Comparison of ENCODE assay signal across 20 cellular contexts in genomic region chr2:236673823-236674185, GRCh38.
"Had no signal": no experiment of that assay in that cellular context is flagged by ENCODE, and none has a peak within 500 bp of the region (broad histone marks: within the 10 kb centered on the region; RNA-seq: fewer than 3 reads in every experiment).

No MANE protein-coding gene starts in this region.

- H3K9me3 ChIP-seq: esophagus squamous epithelium, gastroesophageal sphincter, left lung, sigmoid colon, SJSA1 had no signal

- H3K36me3 ChIP-seq: esophagus squamous epithelium, gastroesophageal sphincter, left lung, sigmoid colon, SJSA1 had no signal

- H3K4me3 Mint-ChIP-seq: activated T-helper 1 cell treated with anti-CD3 and anti-CD28 coated beads, Interleukin-12 subunit alpha, Interleukin-12 subunit beta, Interleukin-2, Interleukin-4 antibody, amounts not matched to agents 30 ng/mL and 10 ng/mL and 1 ng/mL, durations not matched to agents 14 hours and 24 hours and 36 hours; neural crest cell had no signal

- H3K27ac Mint-ChIP-seq: activated naive CD4-positive, alpha-beta T cell treated with anti-CD3 and anti-CD28 coated beads, Interleukin-2, amount 50 U/mL, for 72 hours; activated T-helper 1 cell treated with anti-CD3 and anti-CD28 coated beads, Interleukin-12 subunit alpha, Interleukin-12 subunit beta, Interleukin-2, Interleukin-4 antibody, amounts not matched to agents 30 ng/mL and 10 ng/mL and 1 ng/mL, durations not matched to agents 14 hours and 24 hours and 36 hours had no signal

- DNase-seq: activated CD4-positive, alpha-beta T cell treated with anti-CD3 and anti-CD28 coated beads for 1 hour; activated CD4-positive, alpha-beta T cell treated with anti-CD3 and anti-CD28 coated beads, Interleukin-2, amount 50 U/mL, for 1 hour; activated gamma-delta T cell treated with Interleukin-2 at 50 U/mL for 16 hours; aorta; effector memory CD4-positive, alpha-beta T cell; esophagus squamous epithelium; kidney glomerular epithelial cell; left lung; occipital lobe; posterior cingulate gyrus; sigmoid colon; stimulated activated CD4-positive, alpha-beta T cell treated with anti-CD3 and anti-CD28 coated beads, Interleukin-2, amount 100 ng/mL, for 48 hours; stimulated activated naive CD4-positive, alpha-beta T cell treated with Interleukin-2 at 50 U/mL for 16 hours; T-helper 9 cell had no signal

- ATAC-seq: activated naive CD4-positive, alpha-beta T cell treated with anti-CD3 and anti-CD28 coated beads, Interleukin-2, amount 50 U/mL, for 72 hours; left lung had no signal

- H3K27me3 ChIP-seq: esophagus squamous epithelium, gastroesophageal sphincter, left lung, sigmoid colon, SJSA1 had no signal

- H3K27ac ChIP-seq: esophagus squamous epithelium, gastroesophageal sphincter, left lung, sigmoid colon, SJSA1 had no signal

- H3K4me1 ChIP-seq: left lung had no signal

- H3K9me3 Mint-ChIP-seq: activated naive CD4-positive, alpha-beta T cell treated with anti-CD3 and anti-CD28 coated beads, Interleukin-2, amount 50 U/mL, for 72 hours; activated T-helper 1 cell treated with anti-CD3 and anti-CD28 coated beads, Interleukin-12 subunit alpha, Interleukin-12 subunit beta, Interleukin-2, Interleukin-4 antibody, amounts not matched to agents 30 ng/mL and 10 ng/mL and 1 ng/mL, durations not matched to agents 14 hours and 24 hours and 36 hours had no signal

- H3K4me3 ChIP-seq: esophagus squamous epithelium, gastroesophageal sphincter, left lung, sigmoid colon, SJSA1 had no signal

- H3K36me3 Mint-ChIP-seq: activated naive CD4-positive, alpha-beta T cell treated with anti-CD3 and anti-CD28 coated beads, Interleukin-2, amount 50 U/mL, for 72 hours; brain had no signal
